In genomic region chr1:201539561-201540404, GRCh38 we compare ENCODE assay signal across 8 cellular contexts. TPM values are rescaled to one million over a fixed set of nuclear protein-coding genes. Genes with fewer than 3 reads are reported as not detected.
DNase-seq lines count a peak whose midpoint lies in the region; ATAC-seq, FAIRE-seq and TF ChIP-seq lines count a peak whose summit lies in the region.

No MANE protein-coding gene starts in this region.

- FAIRE-seq in pancreas (lab: Jason Lieb, UNC): no peak

- H3K4me3 ChIP-seq in adrenal gland (peak overlapping the region in 2 of 4 donors; percentile 0 to 72), right atrium auricular region (peak overlapping the region; percentile 58 to 68), pancreas (peak overlapping the region; percentile 40 to 68 (median 57))

- H3K27me3 ChIP-seq in adrenal gland: peaks cover 4% of the 10 kb centered on the region
- H3K27me3 ChIP-seq in right atrium auricular region: no peaks in the 10 kb centered on the region
- H3K27me3 ChIP-seq in pancreas: no peaks in the 10 kb centered on the region

- peak in 3 of 4 donors; percentile 22 to 34 (median 26) for ATAC-seq in pancreas

- intact Hi-C loops in adrenal gland (cut with DNase I): no loop called here
- intact Hi-C loops in pancreas (cut with DNase I): no loop called here

- TF ChIP-seq POLR2A in adrenal gland (IDR thresholded peaks at IDR 0.05): peak in 1 of 2 donors; percentile 32

- DNase-seq in ELF-1 (ENCODE audit: low read depth, low spot score) (peak; percentile 57), NCI-H2196 treated with DMSO at 0.1 percent for 48 hours (lab: John Stamatoyannopoulos, UW; ENCODE audit: unreplicated experiment) (peak; percentile 50), adrenal gland (peak in 5 of 7 donors; percentile 47 to 77 (median 51)), right atrium auricular region (ENCODE audit: low spot score) (peak; percentile 81), pancreas (no peak), HK-2 (ENCODE audit: unreplicated experiment) (no peak), NOMO-1 treated with DMSO at 0.1 percent for 48 hours (lab: John Stamatoyannopoulos, UW; ENCODE audit: unreplicated experiment) (no peak)
- no peak for DNase-seq in activated effector memory CD4-positive, alpha-beta T cell treated with Interleukin-2 at 50 U/mL for 16 hours

- H3K9me3 ChIP-seq in adrenal gland (replicated peaks in 1 of 3) (no peaks in the 10 kb centered on the region), right atrium auricular region (no peaks in the 10 kb centered on the region), pancreas (no peaks in the 10 kb centered on the region)

- H3K4me1 ChIP-seq in adrenal gland (replicated peaks in 1 of 2) (peaks cover 0 to 56% of the 10 kb centered on the region in 2 donors), right atrium auricular region (peaks cover 0 to 74% of the 10 kb centered on the region in 2 donors), pancreas (peaks cover 0 to 5% (median 3%) of the 10 kb centered on the region in 3 donors)

- H3K27ac ChIP-seq in adrenal gland: peak overlapping the region in 3 of 5 donors; percentile 2 to 83 (median 77)
- H3K27ac ChIP-seq in right atrium auricular region: peak overlapping the region; percentile 74 to 86
- peak overlapping the region in 2 of 4 donors; percentile 33 to 48 for H3K27ac ChIP-seq in pancreas

- TF ChIP-seq CTCF in adrenal gland (IDR thresholded peaks at IDR 0.05): no peak
- TF ChIP-seq CTCF in right atrium auricular region (IDR thresholded peaks at IDR 0.05): no peak
- TF ChIP-seq CTCF in pancreas (IDR thresholded peaks at IDR 0.05): no peak

- no peaks in the 10 kb centered on the region for H3K36me3 ChIP-seq in adrenal gland (replicated peaks in 1 of 2)
- H3K36me3 ChIP-seq in right atrium auricular region: no peaks in the 10 kb centered on the region
- H3K36me3 ChIP-seq in pancreas: no peaks in the 10 kb centered on the region

- WGBS in adrenal gland, 4 donors: 4 to 8% (median 4%) methylated on average over 26 to 45 of the region's 45 CpGs
- 15 to 19% methylated on average over 45 of the region's 45 CpGs for WGBS in pancreas, 2 donors

RNA-seq across cellular contexts. Expression of gene NAV1, which starts 0.9 kb away (rescaled TPM):
- total RNA-seq in adrenal gland: 10 to 100 TPM; 12.4 to 21.9 (median 17.1) TPM
- polyA plus RNA-seq in adrenal gland: 10 to 100 TPM in 1 of 3 donors, 1 to 10 TPM in 2; 3.0 to 11.3 (median 4.4) TPM
- 10 to 100 TPM; 16.3 to 32.1 TPM for total RNA-seq in right atrium auricular region
- 10 to 100 TPM in 2 of 6 donors, 1 to 10 TPM in 4; 6.0 to 13.6 (median 8.1) TPM for total RNA-seq in pancreas
- polyA plus RNA-seq in pancreas: 1 to 10 TPM; 5.6 TPM

RNA-seq across cellular contexts. Expression of gene CSRP1, which starts 32.9 kb away (rescaled TPM):
- total RNA-seq in adrenal gland (100 to 1,000 TPM in 5 of 8 donors, 10 to 100 TPM in 3; 67.6 to 470 (median 200) TPM), right atrium auricular region (100 to 1,000 TPM; 138 to 719 TPM), pancreas (10 to 100 TPM; 49.6 to 91.9 (median 54.8) TPM)
- polyA plus RNA-seq in adrenal gland (100 to 1,000 TPM in 2 of 3 donors, 10 to 100 TPM in 1; 85.6 to 159 (median 156) TPM), pancreas (100 to 1,000 TPM in 1 of 2 donors, 10 to 100 TPM in 1; 91.9 to 103 TPM)

Comparison
In these comparisons a context has a peak if more than half of its experiments do, and no peak if none do; other contexts are left out.
1. DNase-seq: peak in ELF-1 (single experiment), NCI-H2196 treated with DMSO at 0.1 percent for 48 hours (single experiment), adrenal gland (5 of 7) and right atrium auricular region (single experiment); none in pancreas (0 of 6), HK-2 (single experiment), NOMO-1 treated with DMSO at 0.1 percent for 48 hours (single experiment) and activated effector memory CD4-positive, alpha-beta T cell treated with Interleukin-2 at 50 U/mL for 16 hours (single experiment).